In genomic region chr16:85718682-85719081, GRCh38 we compare ENCODE assay signal across 9 cellular contexts. TPM values are rescaled to one million over a fixed set of nuclear protein-coding genes. Genes with fewer than 3 reads are reported as not detected.
DNase-seq lines count a peak whose midpoint lies in the region; ATAC-seq, FAIRE-seq and TF ChIP-seq lines count a peak whose summit lies in the region.
"Had no signal": no experiment of that assay in that cellular context is flagged by ENCODE, and none has a peak within 500 bp of the region (broad histone marks: within the 10 kb centered on the region; RNA-seq: fewer than 3 reads in every experiment).

No MANE protein-coding gene starts in this region.

- no peaks in the 10 kb centered on the region for H3K79me1 ChIP-seq in H1 (ENCODE audit: low read depth, low read length)

- TF ChIP-seq EP300 in H1 (IDR thresholded peaks at IDR 0.05; ENCODE audit: borderline replicate concordance in 1 of 2, low read depth in 2 of 2, low read length in 2 of 2), result no peak

- H3K4me1 Mint-ChIP-seq in activated CD4-positive, alpha-beta T cell treated with anti-CD3 and anti-CD28 coated beads for 36 hours, result peaks cover 3% of the 10 kb centered on the region
- peaks cover 5% of the 10 kb centered on the region for H3K4me1 Mint-ChIP-seq in activated CD4-positive, alpha-beta T cell treated with anti-CD3 and anti-CD28 coated beads, Interleukin-2, amount 10 ng/mL, durations not matched to agents 7 days and 5 days

- H4K8ac ChIP-seq in H1 (ENCODE audit: extremely low read depth, insufficient read depth, low read length), result no peak overlapping the region

- POLR2A ChIA-PET in activated CD4-positive, alpha-beta T cell treated with anti-CD3 and anti-CD28 coated beads for 36 hours (lab: Charles Lee), result no interaction called here
- POLR2A ChIA-PET in activated CD4-positive, alpha-beta T cell treated with anti-CD3 and anti-CD28 coated beads, Interleukin-2, amount 10 ng/mL, durations not matched to agents 7 days and 5 days (lab: Charles Lee), result no interaction called here
- POLR2A ChIA-PET in H1 (lab: Charles Lee; ENCODE audit: partially characterized antibody), result no interaction called here

- no peak overlapping the region for H3K27ac Mint-ChIP-seq in activated CD4-positive, alpha-beta T cell treated with anti-CD3 and anti-CD28 coated beads for 36 hours
- no peak overlapping the region for H3K27ac Mint-ChIP-seq in activated CD4-positive, alpha-beta T cell treated with anti-CD3 and anti-CD28 coated beads, Interleukin-2, amount 10 ng/mL, durations not matched to agents 7 days and 5 days

- peak; percentile 85 to 92 (median 90) for TF ChIP-seq CTCF in H1 (IDR thresholded peaks at IDR 0.05; ENCODE audit: control extremely low read depth in 1 of 3, insufficient read depth in 1 of 3, low read depth in 1 of 3, low read length in 3 of 3)

- intact Hi-C loops in activated CD4-positive, alpha-beta T cell treated with anti-CD3 and anti-CD28 coated beads for 36 hours (cut with DNase I, micrococcal nuclease), result loop anchor here (1.0 to 5.0 kb wide), 6 partner anchors 29 to 416 kb away; no protein-coding TSS in a partner anchor

- no peak overlapping the region for H3K14ac ChIP-seq in H1 (ENCODE audit: insufficient read length)

- H3K4ac ChIP-seq in H1 (replicated peaks; ENCODE audit: insufficient read length, low read depth, low read length), result no peak overlapping the region

- H4K20me1 ChIP-seq in H1 (replicated peaks in 1 of 2; ENCODE audit: control insufficient read depth in 1 of 2, insufficient read depth in 2 of 2, low read length in 2 of 2), result peaks cover 0 to 3% of the 10 kb centered on the region in 2 experiments

- H3K4me2 ChIP-seq in H1 (ENCODE audit: insufficient read depth in 1 of 2, low read depth in 2 of 2, low read length in 2 of 2), result no peak overlapping the region

- no peak overlapping the region for H2AFZ ChIP-seq in H1 (ENCODE audit: low read length)

- no peak overlapping the region for H2AK5ac ChIP-seq in H1 (ENCODE audit: low read depth, low read length)

- no peak overlapping the region for H3K4me3 ChIP-seq in H1 (ENCODE audit: extremely low read depth in 1 of 4, insufficient read depth in 2 of 4, low read depth in 3 of 4, low read length in 4 of 4)

- H3K23ac ChIP-seq in H1 (ENCODE audit: insufficient read length), result no peak overlapping the region

- peaks cover 0 to 7% (median 2%) of the 10 kb centered on the region in 4 experiments; a peak in 3 of 7 replicates for H3K27me3 ChIP-seq in H1 (replicated peaks in 1 of 4; ENCODE audit: control insufficient read depth in 3 of 4, extremely low read depth in 1 of 4, insufficient read depth in 3 of 4, low read length in 3 of 4)

- peaks cover 8% of the 10 kb centered on the region; the same call in 1 of the 2 replicates for H3K23me2 ChIP-seq in H1 (ENCODE audit: low read depth, low read length)

- H4K91ac ChIP-seq in H1 (replicated peaks; ENCODE audit: insufficient read length, low read length), result no peak overlapping the region

- no peak overlapping the region for H2BK12ac ChIP-seq in H1 (ENCODE audit: low read depth, low read length)

- H3K18ac ChIP-seq in H1 (ENCODE audit: extremely low read depth, low read length), result no peak overlapping the region

- H3K36me3 ChIP-seq in H1 (ENCODE audit: control insufficient read depth in 2 of 4, insufficient read depth in 4 of 4, low read length in 3 of 4), result no peaks in the 10 kb centered on the region

- no peaks in the 10 kb centered on the region for H3K9me3 ChIP-seq in H1 (ENCODE audit: insufficient read depth in 2 of 2, low read depth in 1 of 2, low read length in 1 of 2)

- no peaks in the 10 kb centered on the region for H3K79me2 ChIP-seq in H1 (ENCODE audit: control insufficient read depth in 1 of 2, insufficient read depth in 2 of 2, low read length in 2 of 2)

- peak overlapping the region; percentile 40 for H2BK15ac ChIP-seq in H1 (ENCODE audit: low read length)

- TF ChIP-seq POLR2A in H1 (IDR thresholded peaks at IDR 0.05; ENCODE audit: control extremely low read depth in 1 of 2, low read depth in 2 of 2, low read length in 2 of 2), result no peak

- H3K27ac ChIP-seq in H1 (ENCODE audit: low read depth, low read length), result no peak overlapping the region

- no peak overlapping the region for H2BK20ac ChIP-seq in H1 (ENCODE audit: low read length)

- CTCF ChIA-PET in activated CD4-positive, alpha-beta T cell treated with anti-CD3 and anti-CD28 coated beads for 36 hours (lab: Charles Lee), result interaction anchor here (0.5 to 1.6 kb wide), 10 partner anchors 11 to 607 kb away, joined by 3 to 6 read pairs (median 4); no protein-coding TSS in a partner anchor
- CTCF ChIA-PET in activated CD4-positive, alpha-beta T cell treated with anti-CD3 and anti-CD28 coated beads, Interleukin-2, amount 10 ng/mL, durations not matched to agents 7 days and 5 days (lab: Charles Lee), result interaction anchor here (0.7 to 0.9 kb wide), 2 partner anchors 20 to 60 kb away, joined by 3 read pairs; no protein-coding TSS in a partner anchor
- CTCF ChIA-PET in H1 (lab: Charles Lee; ENCODE audit: partially characterized antibody), result interaction anchor here (0.6 to 20.7 kb wide), 23 partner anchors 7 to 1871 kb away, joined by 3 to 620 read pairs (median 6); partner anchors contain the start of gene GINS2

- H3K4me1 ChIP-seq in H1 (replicated peaks in 1 of 4; ENCODE audit: control insufficient read depth in 3 of 4, insufficient read depth in 4 of 4, low read length in 3 of 4), result peaks cover 0 to 10% (median 7%) of the 10 kb centered on the region in 4 experiments; a peak in 6 of 7 replicates

- H3K27me3 Mint-ChIP-seq in activated CD4-positive, alpha-beta T cell treated with anti-CD3 and anti-CD28 coated beads for 36 hours, result no peaks in the 10 kb centered on the region
- peaks cover 3% of the 10 kb centered on the region for H3K27me3 Mint-ChIP-seq in activated CD4-positive, alpha-beta T cell treated with anti-CD3 and anti-CD28 coated beads, Interleukin-2, amount 10 ng/mL, durations not matched to agents 7 days and 5 days

- no peak for FAIRE-seq in H1 (lab: Jason Lieb, UNC)

- peak; percentile 41 to 54 for TF ChIP-seq RAD21 in H1 (IDR thresholded peaks at IDR 0.05 in 1 of 2, conservative IDR thresholded peaks at IDR 0.05 in 1 of 2; ENCODE audit: low read depth in 2 of 2, low read length in 2 of 2)

- H2BK120ac ChIP-seq in H1 (replicated peaks; ENCODE audit: low read depth, low read length), result no peak overlapping the region

- peak; percentile 20 for DNase-seq in activated CD4-positive, alpha-beta T cell treated with anti-CD3 and anti-CD28 coated beads for 36 hours
- no peak for DNase-seq in activated CD4-positive, alpha-beta T cell treated with anti-CD3 and anti-CD28 coated beads, Interleukin-2, amount 10 ng/mL, durations not matched to agents 7 days and 5 days
- DNase-seq in NCI-H1694 (lab: John Stamatoyannopoulos, UW), result peak; percentile 41
- DNase-seq in H1 (ENCODE audit: low read depth in 1 of 2, low spot score in 2 of 2), result peak in 1 of 2 experiments; percentile 82
- DNase-seq in renal cortical epithelial cell (ENCODE audit: low read depth), result peak; percentile 7
- no peak for DNase-seq in SW 1271 (lab: John Stamatoyannopoulos, UW)
- DNase-seq: activated CD4-positive, CD25-positive, alpha-beta regulatory T cell had no signal

- no peak for ATAC-seq in activated CD4-positive, alpha-beta T cell treated with anti-CD3 and anti-CD28 coated beads for 36 hours
- ATAC-seq in HG02588 (IDR thresholded peaks at IDR 0.05; ENCODE audit: unreplicated experiment) (no peak), GM18517 (IDR thresholded peaks at IDR 0.05; ENCODE audit: unreplicated experiment) (no peak)

- no peak overlapping the region for H3K9ac ChIP-seq in H1 (replicated peaks in 1 of 4; ENCODE audit: extremely low read depth in 1 of 4, low read depth in 3 of 4, low read length in 3 of 4)

- no peak overlapping the region for H4K5ac ChIP-seq in H1 (ENCODE audit: insufficient read length, low read depth, low read length)

- WGBS in H1 (ENCODE audit: extremely low coverage in 1 of 2, insufficient coverage in 1 of 2, insufficient read length in 1 of 2, insufficient replicate concordance in 2 of 2, low coverage in 1 of 2, low lambda C conversion rate in 2 of 2, missing lambda C conversion rate in 1 of 2), 2 experiments, result 48% methylated on average over 11 of the region's 11 CpGs; no CpG with 5 or more reads in 1 of the 2 experiments

- H3K36me3 Mint-ChIP-seq in activated CD4-positive, alpha-beta T cell treated with anti-CD3 and anti-CD28 coated beads for 36 hours (ENCODE audit: low read depth), result no peaks in the 10 kb centered on the region
- no peaks in the 10 kb centered on the region for H3K36me3 Mint-ChIP-seq in activated CD4-positive, alpha-beta T cell treated with anti-CD3 and anti-CD28 coated beads, Interleukin-2, amount 10 ng/mL, durations not matched to agents 7 days and 5 days (ENCODE audit: low read depth)

- H2BK5ac ChIP-seq in H1 (ENCODE audit: low read depth, low read length), result no peak overlapping the region

- H3K56ac ChIP-seq in H1 (replicated peaks; ENCODE audit: insufficient read length, low read depth, low read length), result no peak overlapping the region

- no peak overlapping the region for H3K4me3 Mint-ChIP-seq in activated CD4-positive, alpha-beta T cell treated with anti-CD3 and anti-CD28 coated beads for 36 hours
- H3K4me3 Mint-ChIP-seq in activated CD4-positive, alpha-beta T cell treated with anti-CD3 and anti-CD28 coated beads, Interleukin-2, amount 10 ng/mL, durations not matched to agents 7 days and 5 days, result no peak overlapping the region

- no peaks in the 10 kb centered on the region for H3K9me3 Mint-ChIP-seq in activated CD4-positive, alpha-beta T cell treated with anti-CD3 and anti-CD28 coated beads for 36 hours (ENCODE audit: low read depth)
- no peaks in the 10 kb centered on the region for H3K9me3 Mint-ChIP-seq in activated CD4-positive, alpha-beta T cell treated with anti-CD3 and anti-CD28 coated beads, Interleukin-2, amount 10 ng/mL, durations not matched to agents 7 days and 5 days

RNA-seq across cellular contexts. Expression of gene GINS2, which starts 29.9 kb away (rescaled TPM):
- 10 to 100 TPM; 86.4 to 87.5 TPM for total RNA-seq in activated CD4-positive, alpha-beta T cell treated with anti-CD3 and anti-CD28 coated beads for 36 hours
- 10 to 100 TPM; 49.3 to 50.0 TPM for total RNA-seq in activated CD4-positive, alpha-beta T cell treated with anti-CD3 and anti-CD28 coated beads, Interleukin-2, amount 10 ng/mL, durations not matched to agents 7 days and 5 days
- total RNA-seq in H1 (2021; fragmentation: NEBNext Ultra II Directional; extraction: Animal tissue kit (Norgen Biotek cat#: 25700)), result 51.4 and 59.1 TPM in 2 replicates
- polyA plus RNA-seq in H1 (2011; rRNA removed), result 22.5 and 29.4 TPM in 2 replicates
- 31.5 TPM for polyA plus RNA-seq in H1 (2011; cell fraction: cytosol; rRNA removed)
- polyA plus RNA-seq in H1 (2011; cell fraction: nucleus; rRNA removed), result 18.3 TPM
- polyA plus RNA-seq in H1 (2012, experiment 1 of 2), result 34.6 to 46.9 TPM (median 38.3 TPM) in 4 replicates
- polyA plus RNA-seq in H1 (2012, experiment 2 of 2), result 17.0 TPM
- polyA plus RNA-seq in H1 (2013, experiment 1 of 2), result 28.2 TPM
- 28.2 TPM for polyA plus RNA-seq in H1 (2013, experiment 2 of 2)
- polyA minus RNA-seq in H1 (2011; rRNA and poly(A)+ RNA removed), result 24.8 and 29.1 TPM in 2 replicates
- 14.1 TPM for polyA minus RNA-seq in H1 (2011; cell fraction: cytosol; rRNA and poly(A)+ RNA removed)
- polyA minus RNA-seq in H1 (2011; cell fraction: nucleus; rRNA and poly(A)+ RNA removed), result 18.6 TPM
- 0.45 and 7.3 TPM in 2 replicates for total RNA-seq in renal cortical epithelial cell

RNA-seq across cellular contexts. Expression of gene C16orf74, which starts 32.2 kb away (rescaled TPM):
- total RNA-seq in activated CD4-positive, alpha-beta T cell treated with anti-CD3 and anti-CD28 coated beads for 36 hours, result under 1 TPM; 0.23 to 0.25 TPM
- 1 to 10 TPM; 1.6 to 1.7 TPM for total RNA-seq in activated CD4-positive, alpha-beta T cell treated with anti-CD3 and anti-CD28 coated beads, Interleukin-2, amount 10 ng/mL, durations not matched to agents 7 days and 5 days
- 6.1 and 7.3 TPM in 2 replicates for total RNA-seq in H1 (2021; fragmentation: NEBNext Ultra II Directional; extraction: Animal tissue kit (Norgen Biotek cat#: 25700))
- 9.3 and 13.4 TPM in 2 replicates for polyA plus RNA-seq in H1 (2011; rRNA removed)
- 9.3 TPM for polyA plus RNA-seq in H1 (2011; cell fraction: cytosol; rRNA removed)
- polyA plus RNA-seq in H1 (2011; cell fraction: nucleus; rRNA removed), result 9.9 TPM
- polyA plus RNA-seq in H1 (2012, experiment 1 of 2), result 4.3 to 8.8 TPM (median 7.6 TPM) in 4 replicates
- 7.0 TPM for polyA plus RNA-seq in H1 (2012, experiment 2 of 2)
- 9.0 TPM for polyA plus RNA-seq in H1 (2013, experiment 1 of 2)
- polyA plus RNA-seq in H1 (2013, experiment 2 of 2), result 8.4 TPM
- polyA minus RNA-seq in H1 (2011; rRNA and poly(A)+ RNA removed), result 0.44 and 0.85 TPM in 2 replicates
- polyA minus RNA-seq in H1 (2011; cell fraction: cytosol; rRNA and poly(A)+ RNA removed), result 2.2 TPM
- 1.1 TPM for polyA minus RNA-seq in H1 (2011; cell fraction: nucleus; rRNA and poly(A)+ RNA removed)
- 1.6 and 8.5 TPM in 2 replicates for total RNA-seq in renal cortical epithelial cell

Comparison
In these comparisons a context has a peak if more than half of its experiments do, and no peak if none do; other contexts are left out.
1. DNase-seq: peak in activated CD4-positive, alpha-beta T cell treated with anti-CD3 and anti-CD28 coated beads for 36 hours (single experiment), NCI-H1694 (single experiment) and renal cortical epithelial cell (single experiment); none in activated CD4-positive, alpha-beta T cell treated with anti-CD3 and anti-CD28 coated beads, Interleukin-2, amount 10 ng/mL, durations not matched to agents 7 days and 5 days (single experiment) and SW 1271 (0 of 2).